14 cellular contexts compared by ENCODE assay signal in genomic region chr10:95833038-95833673, GRCh38.
DNase-seq lines count a peak whose midpoint lies in the region; ATAC-seq and TF ChIP-seq lines count a peak whose summit lies in the region.
"Had no signal": no experiment of that assay in that cellular context is flagged by ENCODE, and none has a peak within 500 bp of the region (broad histone marks: within the 10 kb centered on the region; RNA-seq: fewer than 3 reads in every experiment).

No MANE protein-coding gene starts in this region.

- H3K9me3 Mint-ChIP-seq in activated T-helper 2 cell treated with anti-CD3 and anti-CD28 coated beads, Interferon-gamma antibody, Interleukin-2, Interleukin-4, amounts not matched to agents 10 μg/mL and 5 μg/mL and 100 μg/mL, durations not matched to agents 14 hours and 24 hours and 36 hours, result peaks cover 3% of the 10 kb centered on the region

- peaks cover 70% of the 10 kb centered on the region for H3K4me1 Mint-ChIP-seq in activated T-helper 2 cell treated with anti-CD3 and anti-CD28 coated beads, Interferon-gamma antibody, Interleukin-2, Interleukin-4, amounts not matched to agents 10 μg/mL and 5 μg/mL and 100 μg/mL, durations not matched to agents 14 hours and 24 hours and 36 hours (ENCODE audit: low read depth)

- H3K9me3 ChIP-seq in heart right ventricle (no peaks in the 10 kb centered on the region), lower lobe of right lung (no peaks in the 10 kb centered on the region), transverse colon (no peaks in the 10 kb centered on the region)
- H3K9me3 ChIP-seq: Caco-2 had no signal

- no peaks in the 10 kb centered on the region for H3K27me3 Mint-ChIP-seq in activated T-helper 2 cell treated with anti-CD3 and anti-CD28 coated beads, Interferon-gamma antibody, Interleukin-2, Interleukin-4, amounts not matched to agents 10 μg/mL and 5 μg/mL and 100 μg/mL, durations not matched to agents 14 hours and 24 hours and 36 hours (ENCODE audit: low read depth)

- no peak for ATAC-seq in heart right ventricle
- no peak for ATAC-seq in Right ventricle myocardium inferior
- ATAC-seq in lower lobe of right lung, result no peak
- no peak for ATAC-seq in GM18505 (IDR thresholded peaks at IDR 0.05; ENCODE audit: unreplicated experiment)
- ATAC-seq: HepG2 had no signal

- no peak for TF ChIP-seq EP300 in transverse colon (IDR thresholded peaks at IDR 0.05; ENCODE audit: low read depth)

- H3K27me3 ChIP-seq in heart right ventricle, result no peaks in the 10 kb centered on the region
- no peaks in the 10 kb centered on the region for H3K27me3 ChIP-seq in lower lobe of right lung (ENCODE audit: low read depth)
- H3K27me3 ChIP-seq in transverse colon, result no peaks in the 10 kb centered on the region

- TF ChIP-seq POLR2A in transverse colon (IDR thresholded peaks at IDR 0.05) (no peak), GM18505 (IDR thresholded peaks at IDR 0.05; ENCODE audit: borderline replicate concordance, extremely low read depth, insufficient read depth, insufficient read length) (no peak)

- H3K4me1 ChIP-seq in heart right ventricle, result peaks cover 0 to 37% (median 6%) of the 10 kb centered on the region in 9 donors
- H3K4me1 ChIP-seq in lower lobe of right lung, result peaks cover 21% of the 10 kb centered on the region
- H3K4me1 ChIP-seq in transverse colon, result peaks cover 0 to 36% (median 12%) of the 10 kb centered on the region in 4 donors
- H3K4me1 ChIP-seq: Caco-2 had no signal

- H3K4me3 ChIP-seq in heart right ventricle (no peak overlapping the region), lower lobe of right lung (no peak overlapping the region), transverse colon (no peak overlapping the region)

- peak overlapping the region; percentile 98 for H3K27ac Mint-ChIP-seq in activated T-helper 2 cell treated with anti-CD3 and anti-CD28 coated beads, Interferon-gamma antibody, Interleukin-2, Interleukin-4, amounts not matched to agents 10 μg/mL and 5 μg/mL and 100 μg/mL, durations not matched to agents 14 hours and 24 hours and 36 hours

- DNase-seq in heart right ventricle, result no peak
- DNase-seq in Right ventricle myocardium inferior (ENCODE audit: missing footprints), result no peak
- no peak for DNase-seq in activated T-helper 2 cell treated with anti-CD3 and anti-CD28 coated beads, Interferon-gamma antibody, Interleukin-2, Interleukin-4, amounts not matched to agents 10 μg/mL and 5 μg/mL and 100 μg/mL, durations not matched to agents 14 hours and 24 hours and 36 hours (ENCODE audit: low spot score)
- no peak for DNase-seq in lower lobe of right lung
- DNase-seq in transverse colon, result no peak
- no peak for DNase-seq in effector CD4-positive, alpha-beta T cell
- DNase-seq in central memory CD4-positive, alpha-beta T cell, result no peak
- DNase-seq: amniotic stem cell, Caco-2, glutamatergic neuron, NCI-H2029, SW 1271 had no signal

- H3K36me3 ChIP-seq in heart right ventricle (no peaks in the 10 kb centered on the region), lower lobe of right lung (no peaks in the 10 kb centered on the region), transverse colon (no peaks in the 10 kb centered on the region)

- in situ Hi-C loops in transverse colon (cut with MboI; ENCODE audit: low pct_ligation_motif_present in 1 of 4, low pct_unique_long_range_greater_than_20kb in 1 of 4, low sequenced_read_pairs in 3 of 4), result loop anchor here in 2 of 4 donors (10.0 to 25.0 kb wide), 3 partner anchors 138 to 446 kb away; partner anchors contain the start of gene TCTN3 (in 1 of the 2)

- TF ChIP-seq CTCF in heart right ventricle (IDR thresholded peaks at IDR 0.05), result no peak
- no peak for TF ChIP-seq CTCF in lower lobe of right lung (IDR thresholded peaks at IDR 0.05)
- no peak for TF ChIP-seq CTCF in transverse colon (IDR thresholded peaks at IDR 0.05)

- H3K4me3 Mint-ChIP-seq in activated T-helper 2 cell treated with anti-CD3 and anti-CD28 coated beads, Interferon-gamma antibody, Interleukin-2, Interleukin-4, amounts not matched to agents 10 μg/mL and 5 μg/mL and 100 μg/mL, durations not matched to agents 14 hours and 24 hours and 36 hours (ENCODE audit: low read depth), result no peak overlapping the region

- intact Hi-C loops in heart right ventricle (cut with DNase I), result no loop called here
- intact Hi-C loops in Right ventricle myocardium inferior (cut with DNase I), result no loop called here
- intact Hi-C loops in activated T-helper 2 cell treated with anti-CD3 and anti-CD28 coated beads, Interferon-gamma antibody, Interleukin-2, Interleukin-4, amounts not matched to agents 10 μg/mL and 5 μg/mL and 100 μg/mL, durations not matched to agents 14 hours and 24 hours and 36 hours (cut with micrococcal nuclease), result loop anchor here (5.0 kb wide), 1 partner anchor 34 kb away; no protein-coding TSS in a partner anchor
- intact Hi-C loops in lower lobe of right lung (cut with DNase I), result no loop called here
- intact Hi-C loops in transverse colon (cut with DNase I; ENCODE audit: low total_unique reads), result no loop called here

- peak overlapping the region in 8 of 10 donors; percentile 10 to 74 (median 62) for H3K27ac ChIP-seq in heart right ventricle
- H3K27ac ChIP-seq in lower lobe of right lung, result peak overlapping the region; percentile 19
- H3K27ac ChIP-seq in transverse colon, result peak overlapping the region; percentile 28 to 65 (median 46)

- WGBS in heart right ventricle, 2 donors, result 43% methylated on average over 1 of the region's 1 CpG
- 45% methylated on average over 1 of the region's 1 CpG; no CpG with 5 or more reads in 1 of the 2 donors for WGBS in transverse colon (ENCODE audit: low coverage in 1 of 2), 2 donors

- H3K36me3 Mint-ChIP-seq in activated T-helper 2 cell treated with anti-CD3 and anti-CD28 coated beads, Interferon-gamma antibody, Interleukin-2, Interleukin-4, amounts not matched to agents 10 μg/mL and 5 μg/mL and 100 μg/mL, durations not matched to agents 14 hours and 24 hours and 36 hours (ENCODE audit: low read depth), result peaks cover 52% of the 10 kb centered on the region
